ENCODE assay signal across 1 cellular context in the genomic region with DNA sequence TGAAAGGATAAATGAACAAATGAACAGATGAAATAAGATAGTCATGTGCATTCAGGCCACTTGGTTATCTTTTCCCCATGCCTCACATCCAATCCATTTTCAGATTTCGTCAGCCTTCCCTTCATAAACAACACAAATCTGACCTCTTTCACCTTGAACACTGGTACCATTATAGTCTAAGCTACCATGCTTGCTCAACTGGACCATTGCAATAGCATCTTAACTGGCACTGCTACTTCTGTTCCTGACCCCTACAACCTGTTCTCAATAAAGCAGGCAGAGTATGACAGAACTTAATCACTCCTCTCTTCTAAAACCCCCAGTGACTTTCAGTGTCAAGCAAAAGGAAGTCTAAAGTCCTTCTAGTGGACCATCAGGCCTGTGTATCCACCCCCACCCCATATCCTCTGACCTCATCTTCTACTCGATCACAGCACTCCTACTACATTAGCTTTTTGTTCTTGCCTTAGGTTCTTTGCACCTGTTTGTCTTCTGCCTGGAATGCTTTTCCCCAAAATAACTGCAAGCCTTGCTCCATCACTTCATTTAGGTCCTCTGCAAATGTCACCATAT.
TF ChIP-seq lines count a peak whose summit lies in the region.

No MANE protein-coding gene starts in this region.

TF ChIP-seq in GM12891, 5 proteins besides CTCF, POLR2A, EP300 and RAD21:
- no peak for TF ChIP-seq PAX5 (IDR thresholded peaks at IDR 0.05; ENCODE audit: insufficient read depth, low read length, severe bottlenecking)
- no peak for TF ChIP-seq POU2F2 (IDR thresholded peaks at IDR 0.05; ENCODE audit: low read depth, low read length)
- TF ChIP-seq TAF1 (IDR thresholded peaks at IDR 0.05; ENCODE audit: low read depth, low read length) = no peak
- no peak for TF ChIP-seq POLR2AphosphoS5 (IDR thresholded peaks at IDR 0.05; ENCODE audit: low read depth, low read length)
- no peak for TF ChIP-seq SPI1 (IDR thresholded peaks at IDR 0.05; ENCODE audit: low read depth, low read length)
